8 cellular contexts compared by ENCODE assay signal in the genomic region with DNA sequence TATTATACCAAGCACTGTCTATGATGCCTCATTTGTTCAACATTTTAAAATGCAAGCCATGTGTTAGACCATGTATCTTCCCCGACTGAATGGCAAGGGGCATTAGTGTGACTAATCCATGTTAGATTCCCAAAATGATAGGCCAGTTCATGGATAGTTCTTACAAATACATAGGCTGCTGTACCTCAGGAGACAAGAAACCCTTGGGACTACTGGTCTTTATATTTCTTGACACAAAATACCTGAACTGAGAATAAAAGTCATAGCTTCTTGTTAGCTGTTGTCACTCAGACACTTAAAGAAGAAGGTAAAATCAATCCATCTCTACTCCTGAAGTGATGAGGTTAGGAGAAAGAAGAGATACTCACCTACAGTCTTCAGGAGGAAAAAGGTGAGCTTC.
"Had no signal": no experiment of that assay in that cellular context is flagged by ENCODE, and none has a peak within 500 bp of the region (broad histone marks: within the 10 kb centered on the region; RNA-seq: fewer than 3 reads in every experiment).

A gene (plus strand): TSS at position 301 of the 400 bp plus-strand sequence. CDS start 4,265 bp downstream, outside the sequence.

- H3K4me3 ChIP-seq: GM23248, GM23338, HAP-1 had no signal

- H3K36me3 ChIP-seq: HAP-1 had no signal

- H3K4me1 ChIP-seq: HAP-1 had no signal

- DNase-seq: GM23248, GOT3, H7, H9, HCEC 1CT, HFFc6 had no signal

- H3K9ac ChIP-seq: GM23248 had no signal

- H3K9me3 ChIP-seq: HAP-1 had no signal
